1 cellular context compared by ENCODE assay signal in genomic region chr16:751152-752007, GRCh38.
TF ChIP-seq lines count a peak whose summit lies in the region.

No MANE protein-coding gene starts in this region.

TF ChIP-seq in H1, 55 proteins besides CTCF, POLR2A, EP300 and RAD21:
- TF ChIP-seq SAP30 (IDR thresholded peaks at IDR 0.05; ENCODE audit: insufficient read depth, insufficient replicate concordance, low read length) (no peak), E2F6 (IDR thresholded peaks at IDR 0.05) (no peak), JUND (IDR thresholded peaks at IDR 0.05; ENCODE audit: low read length) (no peak), KDM5A (IDR thresholded peaks at IDR 0.05; ENCODE audit: low read length) (no peak), MAFK (IDR thresholded peaks at IDR 0.05; ENCODE audit: low read depth, low read length) (no peak), HDAC2 (IDR thresholded peaks at IDR 0.05; ENCODE audit: borderline replicate concordance in 1 of 2, low read depth in 2 of 2, low read length in 2 of 2) (no peak), CHD7 (IDR thresholded peaks at IDR 0.05; ENCODE audit: insufficient replicate concordance, low read length) (no peak), POU5F1 (IDR thresholded peaks at IDR 0.05; ENCODE audit: low read depth, low read length) (no peak)
